ENCODE assay signal across 10 cellular contexts in genomic region chr11:105045897-105046296, GRCh38. TPM values are rescaled to one million over a fixed set of nuclear protein-coding genes. Genes with fewer than 3 reads are reported as not detected.
DNase-seq lines count a peak whose midpoint lies in the region; ATAC-seq and TF ChIP-seq lines count a peak whose summit lies in the region.
"Had no signal": no experiment of that assay in that cellular context is flagged by ENCODE, and none has a peak within 500 bp of the region (broad histone marks: within the 10 kb centered on the region; RNA-seq: fewer than 3 reads in every experiment).

No MANE protein-coding gene starts in this region.

- no peak for ATAC-seq in IMR-90 (ENCODE audit: low read depth)
- ATAC-seq in central memory CD8-positive, alpha-beta T cell (replicated peaks; ENCODE audit: extremely low read depth, poor library complexity, severe bottlenecking) = no peak
- no peak for ATAC-seq in naive B cell (ENCODE audit: low read depth in 2 of 2)
- ATAC-seq in HG02610 (IDR thresholded peaks at IDR 0.05; ENCODE audit: unreplicated experiment) = no peak
- no peak for ATAC-seq in GM21447 (IDR thresholded peaks at IDR 0.05; ENCODE audit: unreplicated experiment)

- H2BK120ac ChIP-seq in IMR-90 (ENCODE audit: low read depth, low read length) = peak overlapping the region; percentile 92

- H3K79me1 ChIP-seq in IMR-90 (ENCODE audit: low read depth in 1 of 2, low read length in 2 of 2) = peaks cover 0 to 31% of the 10 kb centered on the region in 2 experiments; a peak in 2 of 4 replicates

- H3K9me3 Mint-ChIP-seq in central memory CD8-positive, alpha-beta T cell = no peaks in the 10 kb centered on the region
- H3K9me3 Mint-ChIP-seq in naive B cell = no peaks in the 10 kb centered on the region

- H3K56ac ChIP-seq in IMR-90 (ENCODE audit: extremely low read depth, insufficient read depth, low read length) = peak overlapping the region; percentile 98

- 100% methylated on average over 1 of the region's 4 CpGs; no CpG with 5 or more reads in 1 of the 2 experiments for WGBS in IMR-90 (ENCODE audit: extremely low coverage in 2 of 2, insufficient read length in 1 of 2), 2 experiments

- peak overlapping the region; percentile 82 for H3K27ac ChIP-seq in IMR-90 (ENCODE audit: insufficient read depth, low read length)
- H3K27ac ChIP-seq: thoracic aorta had no signal

- intact Hi-C loops in IMR-90 (cut with micrococcal nuclease) = loop anchor here (2.0 to 5.0 kb wide), 4 partner anchors 77 to 816 kb away; partner anchors contain the start of gene CASP4
- intact Hi-C loops in head of caudate nucleus (cut with DNase I) = no loop called here

- H3K36me3 Mint-ChIP-seq in central memory CD8-positive, alpha-beta T cell (ENCODE audit: insufficient read depth) = peaks cover 1% of the 10 kb centered on the region
- peaks cover 15 to 19% of the 10 kb centered on the region in 2 donors for H3K36me3 Mint-ChIP-seq in naive B cell

- H3K9me3 ChIP-seq in IMR-90 (ENCODE audit: control insufficient read depth, insufficient read depth, low read length) = no peaks in the 10 kb centered on the region
- H3K9me3 ChIP-seq: thoracic aorta had no signal

- DNase-seq in AG10803 (ENCODE audit: low read depth) (peak; percentile 49), IMR-90 (no peak), naive B cell (no peak), NCI-H774 (lab: John Stamatoyannopoulos, UW) (no peak), head of caudate nucleus (no peak)
- no peak for DNase-seq in central memory CD8-positive, alpha-beta T cell (ENCODE audit: low spot score in 2 of 2)

- peak overlapping the region; percentile 88 for H3K4ac ChIP-seq in IMR-90 (ENCODE audit: low read depth, low read length)

- CTCF ChIA-PET in IMR-90 (lab: Yijun Ruan, JAX) = interaction anchor here (0.6 kb wide), 1 partner anchor 370 kb away, joined by 3 read pairs; no protein-coding TSS in a partner anchor

- peak overlapping the region; percentile 61; the same call in 1 of the 2 replicates for H3K23ac ChIP-seq in IMR-90 (ENCODE audit: low read depth, low read length)

- no peak overlapping the region; the same call in 1 of the 2 replicates for H3K4me2 ChIP-seq in IMR-90 (ENCODE audit: low read depth, low read length)

- TF ChIP-seq CTCF in AG10803 (conservative IDR thresholded peaks at IDR 0.05; ENCODE audit: low read length) = no peak
- TF ChIP-seq CTCF in IMR-90 (conservative IDR thresholded peaks at IDR 0.05; ENCODE audit: low read depth, low read length) = no peak

- peak overlapping the region; percentile 88 for H4K5ac ChIP-seq in IMR-90 (ENCODE audit: low read depth, low read length)

- H3K4me1 Mint-ChIP-seq in central memory CD8-positive, alpha-beta T cell = peaks cover 41% of the 10 kb centered on the region
- peaks cover 37 to 46% (median 41%) of the 10 kb centered on the region in 3 donors for H3K4me1 Mint-ChIP-seq in naive B cell

- no peak overlapping the region for H2AK9ac ChIP-seq in IMR-90 (replicated peaks; ENCODE audit: low read depth, low read length, poor library complexity)

- H3K4me3 ChIP-seq in AG10803 (ENCODE audit: low read length) = no peak overlapping the region
- no peak overlapping the region for H3K4me3 ChIP-seq in IMR-90 (ENCODE audit: insufficient read depth, low read depth, low read length)

- no peak for TF ChIP-seq POLR2A in IMR-90 (IDR thresholded peaks at IDR 0.05; ENCODE audit: low read depth, low read length)

- no peaks in the 10 kb centered on the region for H4K20me1 ChIP-seq in IMR-90 (ENCODE audit: insufficient read depth, low read length)

- H2BK15ac ChIP-seq in IMR-90 (ENCODE audit: low read depth, low read length) = peak overlapping the region; percentile 97; the same call in 2 of the 3 replicates

- peak overlapping the region; percentile 90 for H3K14ac ChIP-seq in IMR-90 (replicated peaks; ENCODE audit: low read depth, low read length)

- no peak for TF ChIP-seq RAD21 in IMR-90 (IDR thresholded peaks at IDR 0.05; ENCODE audit: low read length)

- H4K8ac ChIP-seq in IMR-90 (ENCODE audit: low read depth in 2 of 2, low read length in 2 of 2) = peak overlapping the region; percentile 25 to 92

- no peak overlapping the region for H3K9ac ChIP-seq in IMR-90 (ENCODE audit: low read depth, low read length)

- 0 out of 2 replicates have a peak, but pooled peaks cover 3% of the 10 kb centered on the region for H3K9me1 ChIP-seq in IMR-90 (ENCODE audit: insufficient read depth, low read length)

- H2AK5ac ChIP-seq in IMR-90 (ENCODE audit: low read depth, low read length) = peak overlapping the region; percentile 83; the same call in 1 of the 2 replicates

- peak overlapping the region; percentile 93 for H3K27ac Mint-ChIP-seq in central memory CD8-positive, alpha-beta T cell (ENCODE audit: low read depth)
- H3K27ac Mint-ChIP-seq in naive B cell = peak overlapping the region in 4 of 6 donors; percentile 54 to 93 (median 80)

- H4K91ac ChIP-seq in IMR-90 (ENCODE audit: insufficient read depth, low read depth, low read length) = peak overlapping the region; percentile 78

- in situ Hi-C loops in IMR-90 (cut with MboI; ENCODE audit: low sequenced_read_pairs) = no loop called here

- no peaks in the 10 kb centered on the region for H3K27me3 ChIP-seq in IMR-90 (ENCODE audit: control insufficient read depth, insufficient read depth, low read length)

- H3K36me3 ChIP-seq in IMR-90 (ENCODE audit: control insufficient read depth, insufficient read depth, low read length) = peaks cover 2% of the 10 kb centered on the region
- H3K36me3 ChIP-seq: thoracic aorta had no signal

- no TSS peak for BruUV-seq in IMR-90 (replicated peaks; lab: Mats Ljungman, UMichigan)

- H3K4me1 ChIP-seq in IMR-90 (ENCODE audit: control insufficient read depth, insufficient read depth, low read length) = peaks cover 9% of the 10 kb centered on the region

- H2BK5ac ChIP-seq in IMR-90 (ENCODE audit: low read depth, low read length, poor library complexity, severe bottlenecking) = peak overlapping the region; percentile 93

- H2BK20ac ChIP-seq in IMR-90 (ENCODE audit: low read depth, low read length) = peak overlapping the region; percentile 86

- dilution Hi-C loops in IMR-90 (cut with HindIII; ENCODE audit: low sequenced_read_pairs, unreplicated experiment) = no loop called here

- H3K18ac ChIP-seq in IMR-90 (ENCODE audit: low read depth, low read length) = peak overlapping the region; percentile 85

- H3K4me3 Mint-ChIP-seq in central memory CD8-positive, alpha-beta T cell = peak overlapping the region; percentile 90
- H3K4me3 Mint-ChIP-seq in naive B cell = peak overlapping the region; percentile 47 to 98 (median 77)

- POLR2A ChIA-PET in IMR-90 (lab: Charles Lee; ENCODE audit: unreplicated experiment) = interaction anchor here (0.6 kb wide), 1 partner anchor 11 kb away, joined by 6 read pairs; the partner anchor contains the start of gene CASP1

- H3K27me3 Mint-ChIP-seq in central memory CD8-positive, alpha-beta T cell = no peaks in the 10 kb centered on the region
- H3K27me3 Mint-ChIP-seq in naive B cell = no peaks in the 10 kb centered on the region

- H2AFZ ChIP-seq in IMR-90 (replicated peaks; ENCODE audit: low read length, poor library complexity) = no peak overlapping the region

TF ChIP-seq in IMR-90, 13 proteins besides CTCF, POLR2A, EP300 and RAD21:
- TF ChIP-seq MXI1 (IDR thresholded peaks at IDR 0.05; ENCODE audit: borderline replicate concordance, low read depth, low read length) (no peak), MAFK (IDR thresholded peaks at IDR 0.05; ENCODE audit: low read depth, low read length) (no peak), NFE2L2 (IDR thresholded peaks at IDR 0.05; ENCODE audit: low read depth, low read length) (no peak), CEBPB (IDR thresholded peaks at IDR 0.05; ENCODE audit: low read depth, low read length) (0 out of 2 replicates have a peak, but pooled peaks have one; percentile 45)

RNA-seq across cellular contexts. Expression of gene CARD16, which starts 0.8 kb away (rescaled TPM):
- 7.9 and 23.3 TPM in 2 replicates for total RNA-seq in IMR-90 (2012; rRNA removed)
- polyA plus RNA-seq in IMR-90 (2012; rRNA removed) (24.9 and 29.2 TPM in 2 replicates), naive B cell (ENCODE audit: low read depth in 6 of 6) (100 to 1,000 TPM; 178 to 246 (median 207) TPM)
- polyA plus RNA-seq in IMR-90 (2012; cell fraction: cytosol; rRNA removed) = 7.8 and 24.1 TPM in 2 replicates
- 0.65 and 9.2 TPM in 2 replicates for polyA plus RNA-seq in IMR-90 (2012; cell fraction: nucleus; rRNA removed; ENCODE audit: low replicate concordance)

RNA-seq across cellular contexts. Expression of gene CASP1, which starts 11.0 kb away (rescaled TPM):
- total RNA-seq in IMR-90 (2012; rRNA removed) = 24.7 and 31.2 TPM in 2 replicates
- polyA plus RNA-seq in IMR-90 (2012; rRNA removed) (11.1 and 12.5 TPM in 2 replicates), naive B cell (ENCODE audit: low read depth in 6 of 6) (10 to 100 TPM; 64.3 to 96.3 (median 73.6) TPM)
- polyA plus RNA-seq in IMR-90 (2012; cell fraction: cytosol; rRNA removed) = 3.2 and 4.7 TPM in 2 replicates
- 1.0 and 12.4 TPM in 2 replicates for polyA plus RNA-seq in IMR-90 (2012; cell fraction: nucleus; rRNA removed; ENCODE audit: low replicate concordance)

RNA-seq across cellular contexts. Expression of gene CASP5, which starts 22.9 kb away (rescaled TPM):
- total RNA-seq in IMR-90 (2012; rRNA removed) = not detected in 2 replicates
- polyA plus RNA-seq in IMR-90 (2012; rRNA removed) (not detected in 2 replicates), naive B cell (ENCODE audit: low read depth in 6 of 6) (not detected)
- polyA plus RNA-seq in IMR-90 (2012; cell fraction: cytosol; rRNA removed) = not detected in 2 replicates
- 0.13 TPM in 1 of 2 replicates, not detected in the other for polyA plus RNA-seq in IMR-90 (2012; cell fraction: nucleus; rRNA removed; ENCODE audit: low replicate concordance)
- total RNA-seq: SK-MEL-5 had no signal
